In the genomic region with DNA sequence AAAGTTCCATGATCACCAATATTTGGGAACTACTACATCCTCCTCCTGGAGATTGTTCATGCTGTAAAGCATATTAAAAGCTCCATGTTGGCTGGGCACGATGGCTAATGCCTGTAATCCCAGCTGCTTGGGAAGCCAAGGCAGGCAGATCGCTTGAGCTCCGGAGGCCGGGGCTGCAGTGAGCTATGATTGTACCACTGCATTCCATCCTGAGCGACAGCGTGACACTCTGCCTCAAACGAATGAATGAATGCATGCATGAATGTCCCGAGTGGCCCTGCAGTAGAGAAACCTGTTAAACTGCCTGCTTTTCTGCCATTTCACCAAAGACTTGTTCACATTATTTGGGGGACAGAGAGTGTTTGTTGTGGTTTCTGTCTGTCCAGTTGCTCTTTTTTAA, we compare ENCODE assay signal across 1 cellular context.
TF ChIP-seq lines count a peak whose summit lies in the region.

No MANE protein-coding gene starts in this region.

TF ChIP-seq in GM23338, 12 proteins besides CTCF, POLR2A, EP300 and RAD21 (continued from another document):
- TF ChIP-seq, protein P1, sequence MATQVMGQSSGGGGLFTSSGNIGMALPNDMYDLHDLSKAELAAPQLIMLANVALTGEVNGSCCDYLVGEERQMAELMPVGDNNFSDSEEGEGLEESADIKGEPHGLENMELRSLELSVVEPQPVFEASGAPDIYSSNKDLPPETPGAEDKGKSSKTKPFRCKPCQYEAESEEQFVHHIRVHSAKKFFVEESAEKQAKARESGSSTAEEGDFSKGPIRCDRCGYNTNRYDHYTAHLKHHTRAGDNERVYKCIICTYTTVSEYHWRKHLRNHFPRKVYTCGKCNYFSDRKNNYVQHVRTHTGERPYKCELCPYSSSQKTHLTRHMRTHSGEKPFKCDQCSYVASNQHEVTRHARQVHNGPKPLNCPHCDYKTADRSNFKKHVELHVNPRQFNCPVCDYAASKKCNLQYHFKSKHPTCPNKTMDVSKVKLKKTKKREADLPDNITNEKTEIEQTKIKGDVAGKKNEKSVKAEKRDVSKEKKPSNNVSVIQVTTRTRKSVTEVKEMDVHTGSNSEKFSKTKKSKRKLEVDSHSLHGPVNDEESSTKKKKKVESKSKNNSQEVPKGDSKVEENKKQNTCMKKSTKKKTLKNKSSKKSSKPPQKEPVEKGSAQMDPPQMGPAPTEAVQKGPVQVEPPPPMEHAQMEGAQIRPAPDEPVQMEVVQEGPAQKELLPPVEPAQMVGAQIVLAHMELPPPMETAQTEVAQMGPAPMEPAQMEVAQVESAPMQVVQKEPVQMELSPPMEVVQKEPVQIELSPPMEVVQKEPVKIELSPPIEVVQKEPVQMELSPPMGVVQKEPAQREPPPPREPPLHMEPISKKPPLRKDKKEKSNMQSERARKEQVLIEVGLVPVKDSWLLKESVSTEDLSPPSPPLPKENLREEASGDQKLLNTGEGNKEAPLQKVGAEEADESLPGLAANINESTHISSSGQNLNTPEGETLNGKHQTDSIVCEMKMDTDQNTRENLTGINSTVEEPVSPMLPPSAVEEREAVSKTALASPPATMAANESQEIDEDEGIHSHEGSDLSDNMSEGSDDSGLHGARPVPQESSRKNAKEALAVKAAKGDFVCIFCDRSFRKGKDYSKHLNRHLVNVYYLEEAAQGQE (IDR thresholded peaks at IDR 0.05; ENCODE audit: unreplicated experiment) = no peak
- TF ChIP-seq, protein P2, sequence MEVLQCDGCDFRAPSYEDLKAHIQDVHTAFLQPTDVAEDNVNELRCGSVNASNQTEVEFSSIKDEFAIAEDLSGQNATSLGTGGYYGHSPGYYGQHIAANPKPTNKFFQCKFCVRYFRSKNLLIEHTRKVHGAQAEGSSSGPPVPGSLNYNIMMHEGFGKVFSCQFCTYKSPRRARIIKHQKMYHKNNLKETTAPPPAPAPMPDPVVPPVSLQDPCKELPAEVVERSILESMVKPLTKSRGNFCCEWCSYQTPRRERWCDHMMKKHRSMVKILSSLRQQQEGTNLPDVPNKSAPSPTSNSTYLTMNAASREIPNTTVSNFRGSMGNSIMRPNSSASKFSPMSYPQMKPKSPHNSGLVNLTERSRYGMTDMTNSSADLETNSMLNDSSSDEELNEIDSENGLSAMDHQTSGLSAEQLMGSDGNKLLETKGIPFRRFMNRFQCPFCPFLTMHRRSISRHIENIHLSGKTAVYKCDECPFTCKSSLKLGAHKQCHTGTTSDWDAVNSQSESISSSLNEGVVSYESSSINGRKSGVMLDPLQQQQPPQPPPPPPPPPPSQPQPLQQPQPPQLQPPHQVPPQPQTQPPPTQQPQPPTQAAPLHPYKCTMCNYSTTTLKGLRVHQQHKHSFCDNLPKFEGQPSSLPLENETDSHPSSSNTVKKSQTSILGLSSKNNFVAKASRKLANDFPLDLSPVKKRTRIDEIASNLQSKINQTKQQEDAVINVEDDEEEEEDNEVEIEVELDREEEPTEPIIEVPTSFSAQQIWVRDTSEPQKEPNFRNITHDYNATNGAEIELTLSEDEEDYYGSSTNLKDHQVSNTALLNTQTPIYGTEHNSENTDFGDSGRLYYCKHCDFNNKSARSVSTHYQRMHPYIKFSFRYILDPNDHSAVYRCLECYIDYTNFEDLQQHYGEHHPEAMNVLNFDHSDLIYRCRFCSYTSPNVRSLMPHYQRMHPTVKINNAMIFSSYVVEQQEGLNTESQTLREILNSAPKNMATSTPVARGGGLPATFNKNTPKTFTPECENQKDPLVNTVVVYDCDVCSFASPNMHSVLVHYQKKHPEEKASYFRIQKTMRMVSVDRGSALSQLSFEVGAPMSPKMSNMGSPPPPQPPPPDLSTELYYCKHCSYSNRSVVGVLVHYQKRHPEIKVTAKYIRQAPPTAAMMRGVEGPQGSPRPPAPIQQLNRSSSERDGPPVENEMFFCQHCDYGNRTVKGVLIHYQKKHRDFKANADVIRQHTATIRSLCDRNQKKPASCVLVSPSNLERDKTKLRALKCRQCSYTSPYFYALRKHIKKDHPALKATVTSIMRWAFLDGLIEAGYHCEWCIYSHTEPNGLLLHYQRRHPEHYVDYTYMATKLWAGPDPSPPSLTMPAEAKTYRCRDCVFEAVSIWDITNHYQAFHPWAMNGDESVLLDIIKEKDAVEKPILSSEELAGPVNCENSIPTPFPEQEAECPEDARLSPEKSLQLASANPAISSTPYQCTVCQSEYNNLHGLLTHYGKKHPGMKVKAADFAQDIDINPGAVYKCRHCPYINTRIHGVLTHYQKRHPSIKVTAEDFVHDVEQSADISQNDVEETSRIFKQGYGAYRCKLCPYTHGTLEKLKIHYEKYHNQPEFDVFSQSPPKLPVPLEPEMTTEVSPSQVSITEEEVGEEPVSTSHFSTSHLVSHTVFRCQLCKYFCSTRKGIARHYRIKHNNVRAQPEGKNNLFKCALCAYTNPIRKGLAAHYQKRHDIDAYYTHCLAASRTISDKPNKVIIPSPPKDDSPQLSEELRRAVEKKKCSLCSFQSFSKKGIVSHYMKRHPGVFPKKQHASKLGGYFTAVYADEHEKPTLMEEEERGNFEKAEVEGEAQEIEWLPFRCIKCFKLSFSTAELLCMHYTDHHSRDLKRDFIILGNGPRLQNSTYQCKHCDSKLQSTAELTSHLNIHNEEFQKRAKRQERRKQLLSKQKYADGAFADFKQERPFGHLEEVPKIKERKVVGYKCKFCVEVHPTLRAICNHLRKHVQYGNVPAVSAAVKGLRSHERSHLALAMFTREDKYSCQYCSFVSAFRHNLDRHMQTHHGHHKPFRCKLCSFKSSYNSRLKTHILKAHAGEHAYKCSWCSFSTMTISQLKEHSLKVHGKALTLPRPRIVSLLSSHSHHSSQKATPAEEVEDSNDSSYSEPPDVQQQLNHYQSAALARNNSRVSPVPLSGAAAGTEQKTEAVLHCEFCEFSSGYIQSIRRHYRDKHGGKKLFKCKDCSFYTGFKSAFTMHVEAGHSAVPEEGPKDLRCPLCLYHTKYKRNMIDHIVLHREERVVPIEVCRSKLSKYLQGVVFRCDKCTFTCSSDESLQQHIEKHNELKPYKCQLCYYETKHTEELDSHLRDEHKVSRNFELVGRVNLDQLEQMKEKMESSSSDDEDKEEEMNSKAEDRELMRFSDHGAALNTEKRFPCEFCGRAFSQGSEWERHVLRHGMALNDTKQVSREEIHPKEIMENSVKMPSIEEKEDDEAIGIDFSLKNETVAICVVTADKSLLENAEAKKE (CRISPR knock-in tag; IDR thresholded peaks at IDR 0.05) = no peak
- no peak for TF ChIP-seq CREB1 (CRISPR knock-in tag; IDR thresholded peaks at IDR 0.05; ENCODE audit: low read depth)
- TF ChIP-seq NANOG (IDR thresholded peaks at IDR 0.05; ENCODE audit: borderline replicate concordance) = no peak
- no peak for TF ChIP-seq ZNF331 (CRISPR knock-in tag; IDR thresholded peaks at IDR 0.05; ENCODE audit: low read depth)
